In the genomic region with DNA sequence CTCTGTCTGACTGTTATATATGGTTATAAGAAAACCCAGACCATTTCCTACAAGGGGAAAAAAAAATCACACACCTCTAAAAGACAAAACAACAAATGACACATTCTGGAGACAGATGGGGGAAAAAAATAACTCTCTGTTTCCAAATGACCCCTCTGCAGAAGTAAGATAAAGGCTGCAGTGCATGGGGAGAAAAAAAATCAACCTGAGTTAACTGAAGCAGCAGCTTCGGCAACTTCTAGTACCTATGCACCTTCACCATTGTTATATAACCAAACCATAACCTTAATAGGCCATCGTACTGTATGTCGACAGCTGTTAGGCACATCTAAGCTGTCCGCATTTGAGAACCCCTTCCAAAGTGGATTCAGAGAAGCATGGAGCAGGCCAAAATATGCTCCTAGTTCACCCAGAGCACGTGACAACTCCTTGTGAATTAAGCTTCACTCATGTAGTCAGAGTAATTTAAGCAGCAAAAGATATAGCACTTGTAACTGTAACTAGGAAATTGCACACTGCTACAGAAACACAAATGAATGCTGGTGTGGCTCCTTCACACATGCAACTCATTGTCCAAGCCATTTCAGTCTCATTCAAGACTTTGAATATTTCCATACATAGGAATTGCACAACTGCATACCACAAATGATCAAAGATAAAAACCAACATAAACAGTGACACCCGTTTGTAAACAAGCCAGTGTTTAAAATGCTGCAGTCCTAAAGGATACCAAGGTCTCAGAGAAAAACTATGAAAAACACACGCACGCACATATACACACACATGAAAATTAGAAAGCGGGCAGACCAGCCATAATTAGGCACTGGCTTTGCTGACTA, we compare ENCODE assay signal across 1 cellular context.
A peak's percentile ranks its signal among the peaks of the same experiment; 100 is the strongest.
TF ChIP-seq lines count a peak whose summit lies in the region.

No MANE protein-coding gene starts in this region.

TF ChIP-seq in HepG2, 621 proteins besides CTCF, POLR2A, EP300 and RAD21 (continued from another document and continues in another):
- TF ChIP-seq RNF219 (CRISPR knock-in tag; IDR thresholded peaks at IDR 0.05) (0 out of 2 replicates have a peak, but pooled peaks have one; percentile 29), ZNF558 (CRISPR knock-in tag; IDR thresholded peaks at IDR 0.05; ENCODE audit: borderline replicate concordance) (no peak), MIXL1 (CRISPR knock-in tag; IDR thresholded peaks at IDR 0.05) (peak; percentile 75), HOMEZ (CRISPR knock-in tag; IDR thresholded peaks at IDR 0.05; ENCODE audit: low read depth) (0 out of 2 replicates have a peak, but pooled peaks have one; percentile 44), ZBTB43 (CRISPR knock-in tag; conservative IDR thresholded peaks at IDR 0.05) (peak; percentile 25; the same call in 1 of the 2 replicates), TIGD3 (CRISPR knock-in tag; IDR thresholded peaks at IDR 0.05; ENCODE audit: borderline replicate concordance) (no peak), ZNF33B (CRISPR knock-in tag; IDR thresholded peaks at IDR 0.05) (no peak), SOX5 (CRISPR knock-in tag; IDR thresholded peaks at IDR 0.05; ENCODE audit: borderline replicate concordance) (peak; percentile 93; the same call in 1 of the 2 replicates), SOX6 (IDR thresholded peaks at IDR 0.05) (no peak), SOX6 (CRISPR knock-in tag; IDR thresholded peaks at IDR 0.05) (peak; percentile 87), ZBTB7B (CRISPR knock-in tag; IDR thresholded peaks at IDR 0.05) (no peak), TBX3 (IDR thresholded peaks at IDR 0.05; ENCODE audit: borderline replicate concordance) (peak; percentile 88; the same call in 1 of the 2 replicates), NR2F2 (IDR thresholded peaks at IDR 0.05; ENCODE audit: borderline replicate concordance, low read depth) (peak; percentile 45; the same call in 1 of the 2 replicates), SIN3B (IDR thresholded peaks at IDR 0.05; ENCODE audit: low read length) (no peak), PHB2 (IDR thresholded peaks at IDR 0.05; ENCODE audit: partially characterized antibody) (no peak), ZNF18 (CRISPR knock-in tag; IDR thresholded peaks at IDR 0.05; ENCODE audit: insufficient replicate concordance) (peak; percentile 14), ZC3H4 (CRISPR knock-in tag; IDR thresholded peaks at IDR 0.05; ENCODE audit: borderline replicate concordance) (no peak), HNF4A (CRISPR knock-in tag; IDR thresholded peaks at IDR 0.05) (peak; percentile 40), ZSCAN20 (CRISPR knock-in tag; IDR thresholded peaks at IDR 0.05; ENCODE audit: borderline replicate concordance) (no peak), MED1 (CRISPR knock-in tag; IDR thresholded peaks at IDR 0.05) (peak; percentile 33; the same call in 1 of the 2 replicates), LCORL (IDR thresholded peaks at IDR 0.05) (no peak), LCORL (CRISPR knock-in tag; IDR thresholded peaks at IDR 0.05) (peak; percentile 56; the same call in 1 of the 2 replicates), ZFP1 (CRISPR knock-in tag; IDR thresholded peaks at IDR 0.05) (no peak), MXI1 (IDR thresholded peaks at IDR 0.05; ENCODE audit: borderline replicate concordance, low read depth, low read length) (peak; percentile 25; the same call in 1 of the 3 replicates), SALL1 (CRISPR knock-in tag; IDR thresholded peaks at IDR 0.05) (peak; percentile 58; the same call in 1 of the 2 replicates), BCL6 (CRISPR knock-in tag; IDR thresholded peaks at IDR 0.05) (peak; percentile 85), FOXO1 (CRISPR knock-in tag; IDR thresholded peaks at IDR 0.05) (peak; percentile 78; the same call in 1 of the 2 replicates), ARID3A (IDR thresholded peaks at IDR 0.05; ENCODE audit: low read depth, low read length) (peak; percentile 97), DMAP1 (CRISPR knock-in tag; IDR thresholded peaks at IDR 0.05) (peak; percentile 25; the same call in 1 of the 2 replicates), FOXA3 (CRISPR knock-in tag; IDR thresholded peaks at IDR 0.05) (peak; percentile 97), MIER3 (CRISPR knock-in tag; IDR thresholded peaks at IDR 0.05; ENCODE audit: borderline replicate concordance) (peak; percentile 73; the same call in 1 of the 2 replicates), SAP130 (CRISPR knock-in tag; IDR thresholded peaks at IDR 0.05; ENCODE audit: low read depth) (peak; percentile 76), PHF5A (CRISPR knock-in tag; IDR thresholded peaks at IDR 0.05; ENCODE audit: low read depth, unreplicated experiment) (peak; percentile 39), FOSL2 (CRISPR knock-in tag; IDR thresholded peaks at IDR 0.05) (peak; percentile 75), ELF4 (CRISPR knock-in tag; IDR thresholded peaks at IDR 0.05; ENCODE audit: borderline replicate concordance) (no peak), RARA (CRISPR knock-in tag; IDR thresholded peaks at IDR 0.05) (peak; percentile 82), PPARG (CRISPR knock-in tag; conservative IDR thresholded peaks at IDR 0.05) (peak; percentile 61; the same call in 1 of the 2 replicates)
- TF ChIP-seq, protein P1, sequence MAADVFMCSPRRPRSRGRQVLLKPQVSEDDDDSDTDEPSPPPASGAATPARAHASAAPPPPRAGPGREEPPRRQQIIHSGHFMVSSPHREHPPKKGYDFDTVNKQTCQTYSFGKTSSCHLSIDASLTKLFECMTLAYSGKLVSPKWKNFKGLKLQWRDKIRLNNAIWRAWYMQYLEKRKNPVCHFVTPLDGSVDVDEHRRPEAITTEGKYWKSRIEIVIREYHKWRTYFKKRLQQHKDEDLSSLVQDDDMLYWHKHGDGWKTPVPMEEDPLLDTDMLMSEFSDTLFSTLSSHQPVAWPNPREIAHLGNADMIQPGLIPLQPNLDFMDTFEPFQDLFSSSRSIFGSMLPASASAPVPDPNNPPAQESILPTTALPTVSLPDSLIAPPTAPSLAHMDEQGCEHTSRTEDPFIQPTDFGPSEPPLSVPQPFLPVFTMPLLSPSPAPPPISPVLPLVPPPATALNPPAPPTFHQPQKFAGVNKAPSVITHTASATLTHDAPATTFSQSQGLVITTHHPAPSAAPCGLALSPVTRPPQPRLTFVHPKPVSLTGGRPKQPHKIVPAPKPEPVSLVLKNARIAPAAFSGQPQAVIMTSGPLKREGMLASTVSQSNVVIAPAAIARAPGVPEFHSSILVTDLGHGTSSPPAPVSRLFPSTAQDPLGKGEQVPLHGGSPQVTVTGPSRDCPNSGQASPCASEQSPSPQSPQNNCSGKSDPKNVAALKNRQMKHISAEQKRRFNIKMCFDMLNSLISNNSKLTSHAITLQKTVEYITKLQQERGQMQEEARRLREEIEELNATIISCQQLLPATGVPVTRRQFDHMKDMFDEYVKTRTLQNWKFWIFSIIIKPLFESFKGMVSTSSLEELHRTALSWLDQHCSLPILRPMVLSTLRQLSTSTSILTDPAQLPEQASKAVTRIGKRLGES (CRISPR knock-in tag; IDR thresholded peaks at IDR 0.05; ENCODE audit: borderline replicate concordance): no peak
- TF ChIP-seq, protein P2, sequence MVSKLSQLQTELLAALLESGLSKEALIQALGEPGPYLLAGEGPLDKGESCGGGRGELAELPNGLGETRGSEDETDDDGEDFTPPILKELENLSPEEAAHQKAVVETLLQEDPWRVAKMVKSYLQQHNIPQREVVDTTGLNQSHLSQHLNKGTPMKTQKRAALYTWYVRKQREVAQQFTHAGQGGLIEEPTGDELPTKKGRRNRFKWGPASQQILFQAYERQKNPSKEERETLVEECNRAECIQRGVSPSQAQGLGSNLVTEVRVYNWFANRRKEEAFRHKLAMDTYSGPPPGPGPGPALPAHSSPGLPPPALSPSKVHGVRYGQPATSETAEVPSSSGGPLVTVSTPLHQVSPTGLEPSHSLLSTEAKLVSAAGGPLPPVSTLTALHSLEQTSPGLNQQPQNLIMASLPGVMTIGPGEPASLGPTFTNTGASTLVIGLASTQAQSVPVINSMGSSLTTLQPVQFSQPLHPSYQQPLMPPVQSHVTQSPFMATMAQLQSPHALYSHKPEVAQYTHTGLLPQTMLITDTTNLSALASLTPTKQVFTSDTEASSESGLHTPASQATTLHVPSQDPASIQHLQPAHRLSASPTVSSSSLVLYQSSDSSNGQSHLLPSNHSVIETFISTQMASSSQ (IDR thresholded peaks at IDR 0.05; ENCODE audit: low read depth): 0 out of 2 replicates have a peak, but pooled peaks have one; percentile 15
- TF ChIP-seq, protein P2 (CRISPR knock-in tag; IDR thresholded peaks at IDR 0.05; ENCODE audit: borderline replicate concordance): no peak; the same call in 1 of the 2 replicates
